Comparison of ENCODE assay signal across 8 cellular contexts in genomic region chr20:36808317-36809257, GRCh38. TPM values are rescaled to one million over a fixed set of nuclear protein-coding genes. Genes with fewer than 3 reads are reported as not detected.
DNase-seq lines count a peak whose midpoint lies in the region; ATAC-seq and TF ChIP-seq lines count a peak whose summit lies in the region.

No MANE protein-coding gene starts in this region.

- H3K9me3 ChIP-seq in DOHH2 (ENCODE audit: control insufficient read depth, insufficient read depth, low read length) (no peaks in the 10 kb centered on the region), colonic mucosa (no peaks in the 10 kb centered on the region), lower lobe of right lung (no peaks in the 10 kb centered on the region)

- peaks cover 4% of the 10 kb centered on the region; the same call in 1 of the 2 replicates for H4K20me1 ChIP-seq in DOHH2 (ENCODE audit: control insufficient read depth, insufficient read depth, low read depth, low read length)

- no peaks in the 10 kb centered on the region for H3K9me2 ChIP-seq in DOHH2 (replicated peaks; ENCODE audit: control insufficient read depth, low read length)

- H3K4me3 ChIP-seq in DOHH2 (ENCODE audit: low read length) (no peak overlapping the region), LNCaP clone FGC (ENCODE audit: low read depth, low read length) (no peak overlapping the region), colonic mucosa (no peak overlapping the region), lower lobe of right lung (no peak overlapping the region)

- no peak overlapping the region for H3K27ac ChIP-seq in DOHH2 (ENCODE audit: low read depth, low read length)
- H3K27ac ChIP-seq in colonic mucosa, result peak overlapping the region; percentile 67
- no peak overlapping the region for H3K27ac ChIP-seq in lower lobe of right lung

- intact Hi-C loops in colonic mucosa (cut with DNase I), result loop anchor here (10.0 kb wide), 1 partner anchor 76 kb away; no protein-coding TSS in a partner anchor
- intact Hi-C loops in lower lobe of right lung (cut with DNase I), result no loop called here

- H3K4me2 ChIP-seq in DOHH2 (ENCODE audit: low read length), result no peak overlapping the region

- H3K4me1 ChIP-seq in DOHH2 (ENCODE audit: control insufficient read depth, low read length) (peaks cover 6% of the 10 kb centered on the region; the same call in 1 of the 2 replicates), colonic mucosa (no peaks in the 10 kb centered on the region), lower lobe of right lung (no peaks in the 10 kb centered on the region)

- ATAC-seq in lower lobe of right lung, result peak; percentile 76 to 85
- ATAC-seq in HG03457 (IDR thresholded peaks at IDR 0.05; ENCODE audit: unreplicated experiment), result no peak

- DNase-seq in LNCaP clone FGC (ENCODE audit: low read depth), result no peak
- DNase-seq in activated CD4-positive, alpha-beta T cell treated with anti-CD3 and anti-CD28 coated beads for 1 hour, result peak; percentile 52
- peak; percentile 80 for DNase-seq in colonic mucosa
- peak; percentile 82 for DNase-seq in lower lobe of right lung
- peak; percentile 49 to 57 for DNase-seq in stimulated activated CD8-positive, alpha-beta memory T cell treated with anti-CD3 and anti-CD28 coated beads, Interleukin-15, amount 100 ng/mL, for 48 hours (ENCODE audit: low read depth in 2 of 2)
- no peak for DNase-seq in NCI-H510A (lab: John Stamatoyannopoulos, UW)

- no peak overlapping the region for H3K9ac ChIP-seq in colonic mucosa (ENCODE audit: low read depth in 2 of 2, low read length in 2 of 2)

- H3K79me2 ChIP-seq in DOHH2 (ENCODE audit: control insufficient read depth, low read length), result no peaks in the 10 kb centered on the region

- peaks cover 8% of the 10 kb centered on the region; the same call in 1 of the 2 replicates for H3F3A ChIP-seq in DOHH2 (ENCODE audit: control insufficient read depth, insufficient read depth)

- peaks cover 31% of the 10 kb centered on the region for H3K36me3 ChIP-seq in DOHH2 (ENCODE audit: control insufficient read depth, low read length)
- H3K36me3 ChIP-seq in colonic mucosa, result no peaks in the 10 kb centered on the region
- H3K36me3 ChIP-seq in lower lobe of right lung, result peaks cover 95% of the 10 kb centered on the region

- H3K27me3 ChIP-seq in DOHH2 (ENCODE audit: control insufficient read depth, low read length) (no peaks in the 10 kb centered on the region), colonic mucosa (no peaks in the 10 kb centered on the region), lower lobe of right lung (ENCODE audit: low read depth) (no peaks in the 10 kb centered on the region)

- TF ChIP-seq CTCF in DOHH2 (IDR thresholded peaks at IDR 0.05; ENCODE audit: low read depth, low read length, poor library complexity, severe bottlenecking) (peak; percentile 97), LNCaP clone FGC (IDR thresholded peaks at IDR 0.05; ENCODE audit: control insufficient read depth, extremely low read depth, insufficient read depth) (peak; percentile 51), colonic mucosa (IDR thresholded peaks at IDR 0.05) (peak; percentile 79), lower lobe of right lung (IDR thresholded peaks at IDR 0.05) (peak; percentile 84)

RNA-seq across cellular contexts. Expression of gene DSN1, which starts 35.0 kb away (rescaled TPM):
- total RNA-seq in colonic mucosa, result 10 to 100 TPM; 10.9 to 24.2 TPM
- total RNA-seq in lower lobe of right lung, result 6.5 TPM

Comparison
In these comparisons a context has a peak if more than half of its experiments do, and no peak if none do; other contexts are left out.
1. DNase-seq: peak in activated CD4-positive, alpha-beta T cell treated with anti-CD3 and anti-CD28 coated beads for 1 hour (single experiment), colonic mucosa (single experiment), lower lobe of right lung (single experiment) and stimulated activated CD8-positive, alpha-beta memory T cell treated with anti-CD3 and anti-CD28 coated beads, Interleukin-15, amount 100 ng/mL, for 48 hours (2 of 2); none in LNCaP clone FGC (single experiment) and NCI-H510A (single experiment).
2. Peak in every context shown above with its lines, with median percentiles within 50 percentile points of each other: CTCF ChIP-seq.